In genomic region chr5:65548281-65548680, GRCh38 we compare ENCODE assay signal across 19 cellular contexts.
"Had no signal": no experiment of that assay in that cellular context is flagged by ENCODE, and none has a peak within 500 bp of the region (broad histone marks: within the 10 kb centered on the region; RNA-seq: fewer than 3 reads in every experiment).

No MANE protein-coding gene starts in this region.

- H3K4me1 Mint-ChIP-seq: IgD-negative memory B cell had no signal

- ATAC-seq: K562 had no signal

- H3K27me3 Mint-ChIP-seq: IgD-negative memory B cell had no signal

- H3K9me3 Mint-ChIP-seq: IgD-negative memory B cell had no signal

- H3K4me3 Mint-ChIP-seq: IgD-negative memory B cell had no signal

- DNase-seq: Kasumi-1, MM.1S, NCI-H1092 treated with DMSO at 0.1 percent for 48 hours, NCI-H1436, NCI-H187, NCI-H2029, NCI-H2081 treated with DMSO at 0.1 percent for 48 hours, NCI-H2171, NCI-H226, NCI-H446, NCI-H510A, NCI-H524 treated with DMSO at 0.1 percent for 48 hours, NCI-H69, NCI-H774, Right ventricle myocardium superior, RPMI8226, SIG-M5 had no signal
